Comparison of ENCODE assay signal across 8 cellular contexts in the genomic region with DNA sequence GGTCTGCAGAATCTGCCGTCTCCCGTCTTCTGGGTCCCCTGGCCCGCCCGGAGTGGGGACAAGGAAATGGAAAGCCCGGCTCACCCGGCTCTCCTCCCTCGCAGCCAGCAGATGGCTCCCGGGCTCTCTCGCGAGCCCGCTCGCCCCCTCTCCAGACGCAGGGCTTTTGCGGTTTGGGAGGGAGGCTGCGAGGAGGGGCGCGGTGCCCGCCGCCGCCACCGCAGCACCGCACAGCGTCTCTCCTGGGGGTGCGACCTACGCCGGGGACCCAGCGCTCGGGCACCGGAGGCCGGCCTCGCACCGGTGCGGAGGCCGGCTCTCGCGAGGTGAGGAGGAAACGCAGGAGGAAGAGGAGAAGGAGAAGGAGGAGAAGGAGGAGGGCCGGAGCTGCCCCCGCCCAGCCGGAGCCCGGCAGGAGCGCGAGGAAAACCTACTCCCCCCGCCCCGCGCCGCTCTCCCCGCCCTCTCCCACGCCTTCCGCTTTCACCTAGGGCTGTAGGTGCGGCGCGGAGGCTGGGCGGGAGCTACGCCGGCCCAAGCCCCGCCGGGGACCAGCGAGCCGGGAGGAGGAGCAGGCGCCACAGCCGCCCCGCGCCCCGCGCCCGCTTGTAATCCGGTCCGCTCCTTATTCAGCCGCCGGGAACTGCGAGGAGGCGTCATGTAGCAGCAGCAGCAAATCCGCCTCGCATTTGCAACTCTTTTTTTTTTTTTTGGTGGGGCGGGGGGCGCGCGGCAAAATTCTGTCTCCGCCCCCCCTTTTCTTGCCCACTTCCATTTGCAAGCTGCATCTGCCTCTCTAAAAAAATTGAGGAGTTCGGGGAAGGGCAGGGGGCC. TPM values are rescaled to one million over a fixed set of nuclear protein-coding genes. Genes with fewer than 3 reads are reported as not detected.
DNase-seq lines count a peak whose midpoint lies in the region; ATAC-seq and TF ChIP-seq lines count a peak whose summit lies in the region.

A gene (plus strand): TSS at position 461 of the 834 bp plus-strand sequence. CDS start 422 bp downstream, outside the sequence.

- H3K4me3 ChIP-seq in iPS-18c (ENCODE audit: insufficient read depth, low read depth, low read length) (peak within 1 kb of the TSS; percentile 71), skeletal muscle satellite cell (ENCODE audit: low read length) (peak within 1 kb of the TSS; percentile 93)

- CTCF ChIA-PET in MCF 10A (lab: Yijun Ruan, JAX): interaction anchor here (0.6 to 4.1 kb wide), 68 partner anchors 9 to 762 kb away, joined by 3 to 63 read pairs (median 4); no protein-coding TSS in a partner anchor

- DNase-seq in SIG-M5 treated with dmso at 0.1 percent for 504 hours (lab: John Stamatoyannopoulos, UW; ENCODE audit: unreplicated experiment) (peak; percentile 36), SIG-M5 (lab: John Stamatoyannopoulos, UW) (no peak), NCI-H2029 (lab: John Stamatoyannopoulos, UW) (peak; percentile 81), UCSD-AML1 (lab: John Stamatoyannopoulos, UW; ENCODE audit: unreplicated experiment) (peak; percentile 91), MCF 10A (ENCODE audit: unreplicated experiment) (peak; percentile 92)

- peaks cover 31% of the 10 kb centered on the region for H3K4me1 Mint-ChIP-seq in MCF 10A (ENCODE audit: insufficient read depth, unreplicated experiment)

- TF ChIP-seq CTCF in MCF 10A (IDR thresholded peaks at IDR 0.05; ENCODE audit: unreplicated experiment): peak; percentile 83

- H3K27me3 ChIP-seq in skeletal muscle satellite cell (ENCODE audit: control insufficient read depth, insufficient read depth, low read length): no peaks in the 10 kb centered on the region

- H3K9me3 ChIP-seq in iPS-18c (ENCODE audit: control insufficient read depth, insufficient read depth, low read length) (no peaks in the 10 kb centered on the region), skeletal muscle satellite cell (replicated peaks; ENCODE audit: low read length) (no peaks in the 10 kb centered on the region)

- no peaks in the 10 kb centered on the region for H3K36me3 ChIP-seq in skeletal muscle satellite cell (ENCODE audit: insufficient read depth, low read length)

- H3K4me2 ChIP-seq in skeletal muscle satellite cell (ENCODE audit: low read length): peak within 1 kb of the TSS; percentile 96

- POLR2A ChIA-PET in MCF 10A (lab: Yijun Ruan, JAX): interaction anchor here (0.6 to 4.3 kb wide), 38 partner anchors 8 to 847 kb away, joined by 3 to 64 read pairs (median 4); no protein-coding TSS in a partner anchor

- no peaks in the 10 kb centered on the region for H3K27me3 Mint-ChIP-seq in MCF 10A (ENCODE audit: insufficient read depth, unreplicated experiment)

- H3K4me3 Mint-ChIP-seq in MCF 10A (ENCODE audit: unreplicated experiment): peak within 1 kb of the TSS; percentile 96

- intact Hi-C loops in MCF 10A (cut with micrococcal nuclease): loop anchor here (1.0 to 5.0 kb wide), 4 partner anchors 33 to 438 kb away; no protein-coding TSS in a partner anchor

- no peaks in the 10 kb centered on the region for H3K36me3 Mint-ChIP-seq in MCF 10A (ENCODE audit: insufficient read depth, unreplicated experiment)

- peak within 1 kb of the TSS; percentile 86 for H3K9ac ChIP-seq in skeletal muscle satellite cell (ENCODE audit: low read depth, low read length)

- H3K9me3 Mint-ChIP-seq in MCF 10A (ENCODE audit: unreplicated experiment): no peaks in the 10 kb centered on the region

- peak; percentile 61 for ATAC-seq in HG02970 (IDR thresholded peaks at IDR 0.05; ENCODE audit: low FRiP score, unreplicated experiment)

- BruUV-seq in MCF 10A (replicated peaks; lab: Mats Ljungman, UMichigan): no TSS peak

- peaks cover 16% of the 10 kb centered on the region for H3K4me1 ChIP-seq in skeletal muscle satellite cell (ENCODE audit: control insufficient read depth, insufficient read depth, low read length)

- H3K27ac Mint-ChIP-seq in MCF 10A (ENCODE audit: low read depth, unreplicated experiment): peak within 1 kb of the TSS; percentile 93

RNA-seq across cellular contexts. Expression of the gene that starts here (rescaled TPM):
- total RNA-seq in MCF 10A (2022): 23.0 and 25.2 TPM in 2 replicates
- 10.5 and 12.4 TPM in 2 replicates for total RNA-seq in skeletal muscle satellite cell (2012; rRNA removed)
